Comparison of ENCODE assay signal across 23 cellular contexts in genomic region chr13:66071018-66071417, GRCh38.
"Had no signal": no experiment of that assay in that cellular context is flagged by ENCODE, and none has a peak within 500 bp of the region (broad histone marks: within the 10 kb centered on the region; RNA-seq: fewer than 3 reads in every experiment).

No MANE protein-coding gene starts in this region.

- FAIRE-seq: colon had no signal

- H3K4me3 Mint-ChIP-seq: dendritic cell treated with granulocyte-macrophage colony-stimulating factor and Interleukin-4, amounts not matched to agents 40 ng/mL and 50 ng/mL, for 4 days; effector memory CD8-positive, alpha-beta T cell; natural killer cell treated with Interleukin-12 subunit alpha and Interleukin-12 subunit beta and Interleukin-15 and Interleukin-18, amount 100 ng/mL, for 72 hours had no signal

- DNase-seq: effector memory CD8-positive, alpha-beta T cell; esophagus squamous epithelium; foreskin fibroblast; kidney; left cardiac atrium; left ventricle myocardium superior; mesenchymal stem cell; midbrain; sigmoid colon; stimulated activated CD4-positive, alpha-beta T cell treated with anti-CD3 and anti-CD28 coated beads, Interleukin-2, amount 100 ng/mL, for 24 hours; stimulated activated naive CD4-positive, alpha-beta T cell; stomach; transverse colon had no signal

- H3K36me3 Mint-ChIP-seq: natural killer cell treated with Interleukin-12 subunit alpha and Interleukin-12 subunit beta and Interleukin-15 and Interleukin-18, amount 100 ng/mL, for 72 hours had no signal

- H3K9me3 Mint-ChIP-seq: natural killer cell treated with Interleukin-12 subunit alpha and Interleukin-12 subunit beta and Interleukin-15 and Interleukin-18, amount 100 ng/mL, for 72 hours had no signal

- H3K36me3 ChIP-seq: esophagus squamous epithelium, neutrophil, right atrium auricular region, sigmoid colon, stomach, thoracic aorta, transverse colon had no signal

- H3K4me3 ChIP-seq: esophagus squamous epithelium, hepatocyte, lung, right atrium auricular region, sigmoid colon, skin epidermis, stomach, thoracic aorta, transverse colon had no signal

- ATAC-seq: effector memory CD8-positive, alpha-beta T cell; left cardiac atrium; left ventricle myocardium superior; natural killer cell treated with Interleukin-12 subunit alpha and Interleukin-12 subunit beta and Interleukin-15 and Interleukin-18, amount 100 ng/mL, for 72 hours had no signal

- H3K4me2 ChIP-seq: hepatocyte had no signal

- H3K27ac ChIP-seq: epithelial cell of prostate, esophagus squamous epithelium, hepatocyte, neutrophil, right atrium auricular region, sigmoid colon, skin epidermis, stomach, thoracic aorta, transverse colon had no signal

- H3K9me3 ChIP-seq: esophagus squamous epithelium, neutrophil, right atrium auricular region, sigmoid colon, stomach, thoracic aorta, transverse colon had no signal

- H3K27me3 ChIP-seq: esophagus squamous epithelium, hepatocyte, neutrophil, right atrium auricular region, sigmoid colon, stomach, transverse colon had no signal

- H3K4me1 ChIP-seq: esophagus squamous epithelium, right atrium auricular region, sigmoid colon, stomach, transverse colon had no signal

- H3K27me3 Mint-ChIP-seq: dendritic cell treated with granulocyte-macrophage colony-stimulating factor and Interleukin-4, amounts not matched to agents 40 ng/mL and 50 ng/mL, for 4 days; effector memory CD8-positive, alpha-beta T cell had no signal

- H2AFZ ChIP-seq: hepatocyte had no signal

- H3K79me2 ChIP-seq: hepatocyte had no signal
